13 cellular contexts compared by ENCODE assay signal in genomic region chr5:144308211-144308610, GRCh38.
"Had no signal": no experiment of that assay in that cellular context is flagged by ENCODE, and none has a peak within 500 bp of the region (broad histone marks: within the 10 kb centered on the region; RNA-seq: fewer than 3 reads in every experiment).

No MANE protein-coding gene starts in this region.

- ATAC-seq: esophagus mucosa; lower lobe of right lung; natural killer cell; stimulated activated naive B cell treated with anti-CD40 and anti-IgM and Interleukin-4, amounts not matched to agents 10 μg/mL and 1 μg/mL and 100 μg/mL, for 72 hours; stimulated activated naive CD8-positive, alpha-beta T cell treated with anti-CD3 and anti-CD28 coated beads, Interleukin-15, amount 100 ng/mL, for 72 hours had no signal

- DNase-seq: effector memory CD4-positive, alpha-beta T cell; immature natural killer cell; left cardiac atrium; left ventricle myocardium inferior; lower lobe of right lung; natural killer cell; sigmoid colon; stimulated activated CD4-positive, alpha-beta T cell treated with anti-CD3 and anti-CD28 coated beads, Interleukin-2, amount 100 ng/mL, for 24 hours; stimulated activated CD4-positive, alpha-beta T cell treated with anti-CD3 and anti-CD28 coated beads, Interleukin-4, amount 100 ng/mL, for 4 hours; stimulated activated naive B cell treated with anti-CD40 and anti-IgM and Interleukin-4, amounts not matched to agents 10 μg/mL and 1 μg/mL and 100 μg/mL, for 72 hours; stimulated activated naive CD8-positive, alpha-beta T cell treated with anti-CD3 and anti-CD28 coated beads, Interleukin-15, amount 100 ng/mL, for 72 hours; transverse colon had no signal
